Comparison of ENCODE assay signal across 8 cellular contexts in the genomic region with DNA sequence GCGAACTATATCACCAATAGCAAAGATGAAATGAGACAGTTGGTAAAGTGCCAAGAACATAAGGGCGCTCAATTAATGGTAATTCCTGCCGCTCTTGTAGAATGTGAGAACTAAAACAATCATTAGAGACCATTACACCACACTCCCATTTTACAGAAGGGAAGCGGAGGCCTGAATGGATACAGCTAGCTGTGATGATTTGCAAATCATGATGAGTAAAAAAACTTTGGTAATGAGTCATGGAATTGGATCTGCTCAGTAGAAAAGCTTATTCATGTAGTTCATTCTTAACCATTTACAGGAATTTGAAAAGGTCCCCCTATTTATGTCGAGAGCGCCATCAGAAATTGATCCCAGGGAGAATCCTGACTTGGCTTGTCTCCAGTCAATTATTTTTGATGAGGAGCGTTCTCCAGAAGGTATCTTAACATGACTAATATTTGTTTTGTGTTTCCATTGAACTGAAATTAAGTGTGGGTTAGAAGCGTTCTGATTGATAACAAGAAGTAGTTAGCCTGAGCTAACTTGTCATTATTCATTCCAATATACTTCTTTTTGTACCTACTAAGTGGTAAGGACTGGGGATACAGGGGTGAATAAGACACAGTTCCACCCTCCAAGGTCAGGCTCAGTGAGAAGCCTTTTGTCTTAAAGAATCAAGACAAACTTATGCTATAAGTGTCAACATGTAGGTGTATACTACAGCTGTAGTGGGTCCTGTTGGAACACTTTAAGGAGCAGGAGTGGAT. TPM values are rescaled to one million over a fixed set of nuclear protein-coding genes. Genes with fewer than 3 reads are reported as not detected.
DNase-seq lines count a peak whose midpoint lies in the region; ATAC-seq, FAIRE-seq and TF ChIP-seq lines count a peak whose summit lies in the region.

No MANE protein-coding gene starts in this region.

- peak; percentile 23 for FAIRE-seq in keratinocyte (lab: Jason Lieb, UNC)

- H3K4me1 ChIP-seq in keratinocyte (ENCODE audit: control insufficient read depth, extremely low read depth, insufficient read depth, low read length), result peaks cover 12% of the 10 kb centered on the region
- peaks cover 2 to 20% (median 16%) of the 10 kb centered on the region in 5 donors for H3K4me1 ChIP-seq in subcutaneous abdominal adipose tissue (ENCODE audit: control insufficient read depth in 5 of 5, insufficient read depth in 5 of 5, low read length in 5 of 5)

- TF ChIP-seq CTCF in BJ (IDR thresholded peaks at IDR 0.05; ENCODE audit: insufficient read depth, low read depth, low read length) (no peak), keratinocyte (optimal IDR thresholded peaks at IDR 0.05 in 1 of 3, IDR thresholded peaks at IDR 0.05 in 1 of 3, conservative IDR thresholded peaks at IDR 0.05 in 1 of 3; ENCODE audit: extremely low read depth in 1 of 3, insufficient read depth in 2 of 3, low read length in 3 of 3) (no peak)

- POLR2A ChIA-PET in BJ (lab: Charles Lee), result no interaction called here
- POLR2A ChIA-PET in activated naive CD8-positive, alpha-beta T cell treated with anti-CD3 and anti-CD28 coated beads, Interleukin-2, amount 10 ng/mL, durations not matched to agents 7 days and 5 days (lab: Charles Lee), result interaction anchor here (0.8 to 2.6 kb wide), 2 partner anchors 85 to 227 kb away, joined by 3 to 8 read pairs; partner anchors contain the start of gene TTC22

- H3K4me2 ChIP-seq in keratinocyte (ENCODE audit: control insufficient read depth, extremely low read depth, insufficient read depth, low read depth, low read length), result peak overlapping the region; percentile 95

- peaks cover 3% of the 10 kb centered on the region for H3K27me3 Mint-ChIP-seq in activated naive CD8-positive, alpha-beta T cell treated with anti-CD3 and anti-CD28 coated beads, Interleukin-2, amount 10 ng/mL, durations not matched to agents 7 days and 5 days

- H3K9me1 ChIP-seq in keratinocyte (ENCODE audit: control insufficient read depth, extremely low read depth, insufficient read depth, low read length), result no peaks in the 10 kb centered on the region

- H2AFZ ChIP-seq in keratinocyte (ENCODE audit: control insufficient read depth, low read length), result peak overlapping the region; percentile 96

- DNase-seq in BJ (ENCODE audit: low read depth) (peak; percentile 13), keratinocyte (ENCODE audit: low read depth, low spot score) (peak; percentile 38), NCI-H1092 treated with DMSO at 0.1 percent for 48 hours (lab: John Stamatoyannopoulos, UW) (no peak), iPS-NIHi7 (ENCODE audit: extremely low spot score) (no peak), HT-29 (ENCODE audit: low spot score) (no peak)
- DNase-seq in activated naive CD8-positive, alpha-beta T cell treated with anti-CD3 and anti-CD28 coated beads, Interleukin-2, amount 10 ng/mL, durations not matched to agents 7 days and 5 days, result no peak

- H3K27me3 ChIP-seq in BJ (ENCODE audit: control insufficient read depth, insufficient read depth, low read length) (no peaks in the 10 kb centered on the region; the same call in none of the 2 replicates), keratinocyte (ENCODE audit: control insufficient read depth, extremely low read depth, insufficient read depth, low read length) (no peaks in the 10 kb centered on the region), subcutaneous abdominal adipose tissue (ENCODE audit: control insufficient read depth in 5 of 5, insufficient read depth in 4 of 5, low read length in 5 of 5) (no peaks in the 10 kb centered on the region)

- H3K4me1 Mint-ChIP-seq in activated naive CD8-positive, alpha-beta T cell treated with anti-CD3 and anti-CD28 coated beads, Interleukin-2, amount 10 ng/mL, durations not matched to agents 7 days and 5 days, result peaks cover 24% of the 10 kb centered on the region

- H3K9me3 ChIP-seq in keratinocyte (ENCODE audit: control insufficient read depth, low read depth, low read length), result no peaks in the 10 kb centered on the region
- H3K9me3 ChIP-seq in subcutaneous abdominal adipose tissue (ENCODE audit: control insufficient read depth in 5 of 5, low read length in 5 of 5), result no peaks in the 10 kb centered on the region

- H3K36me3 ChIP-seq in BJ (ENCODE audit: control insufficient read depth, insufficient read depth, low read length) (peaks cover 3% of the 10 kb centered on the region; the same call in 1 of the 2 replicates), keratinocyte (ENCODE audit: control insufficient read depth in 2 of 2, extremely low read depth in 1 of 2, insufficient read depth in 2 of 2, low read length in 2 of 2) (peaks cover 6 to 22% of the 10 kb centered on the region in 2 experiments), subcutaneous abdominal adipose tissue (ENCODE audit: control insufficient read depth in 5 of 5, insufficient read depth in 5 of 5, low read length in 5 of 5) (peaks cover 15 to 25% (median 21%) of the 10 kb centered on the region in 5 donors)

- H4K20me1 ChIP-seq in keratinocyte (ENCODE audit: control insufficient read depth, extremely low read depth, insufficient read depth, low read length), result no peaks in the 10 kb centered on the region

- peaks cover 29% of the 10 kb centered on the region for H3K79me2 ChIP-seq in keratinocyte (ENCODE audit: control insufficient read depth, insufficient read depth, low read length)

- peak overlapping the region; percentile 76 for H3K4me3 ChIP-seq in BJ (ENCODE audit: low read depth, low read length)
- peak overlapping the region; percentile 88 to 99 (median 93) for H3K4me3 ChIP-seq in keratinocyte (ENCODE audit: control insufficient read depth in 2 of 3, extremely low read depth in 1 of 3, insufficient read depth in 2 of 3, low read depth in 1 of 3, low read length in 3 of 3)
- peak overlapping the region; percentile 86 to 96 (median 94) for H3K4me3 ChIP-seq in subcutaneous abdominal adipose tissue (ENCODE audit: low read depth in 1 of 5, low read length in 5 of 5)

- H3K9me3 Mint-ChIP-seq in activated naive CD8-positive, alpha-beta T cell treated with anti-CD3 and anti-CD28 coated beads, Interleukin-2, amount 10 ng/mL, durations not matched to agents 7 days and 5 days, result no peaks in the 10 kb centered on the region

- ATAC-seq in HG02852 (IDR thresholded peaks at IDR 0.05; ENCODE audit: unreplicated experiment), result peak; percentile 6
- ATAC-seq in activated naive CD8-positive, alpha-beta T cell treated with anti-CD3 and anti-CD28 coated beads, Interleukin-2, amount 10 ng/mL, durations not matched to agents 7 days and 5 days (ENCODE audit: low read depth), result no peak

- H3K36me3 Mint-ChIP-seq in activated naive CD8-positive, alpha-beta T cell treated with anti-CD3 and anti-CD28 coated beads, Interleukin-2, amount 10 ng/mL, durations not matched to agents 7 days and 5 days, result peaks cover 2% of the 10 kb centered on the region

- peak overlapping the region; percentile 93 for H3K27ac ChIP-seq in keratinocyte (ENCODE audit: control insufficient read depth, insufficient read depth, low read length)
- peak overlapping the region; percentile 90 for H3K27ac ChIP-seq in subcutaneous abdominal adipose tissue (ENCODE audit: low read depth, low read length)

- H3K27ac Mint-ChIP-seq in activated naive CD8-positive, alpha-beta T cell treated with anti-CD3 and anti-CD28 coated beads, Interleukin-2, amount 10 ng/mL, durations not matched to agents 7 days and 5 days, result peak overlapping the region; percentile 88

- dilution Hi-C loops in keratinocyte (cut with MboI; ENCODE audit: extremely low pct_ligation_motif_present, low sequenced_read_pairs), result no loop called here

- CTCF ChIA-PET in BJ (lab: Yijun Ruan, JAX), result interaction anchor here (1.5 kb wide), 1 partner anchor 93 kb away, joined by 4 read pairs; no protein-coding TSS in a partner anchor

- H3K4me3 Mint-ChIP-seq in activated naive CD8-positive, alpha-beta T cell treated with anti-CD3 and anti-CD28 coated beads, Interleukin-2, amount 10 ng/mL, durations not matched to agents 7 days and 5 days, result peak overlapping the region; percentile 91

- H3K9ac ChIP-seq in keratinocyte (ENCODE audit: control insufficient read depth, extremely low read depth, insufficient read depth, low read length) (peak overlapping the region; percentile 92), subcutaneous abdominal adipose tissue (ENCODE audit: low read length in 5 of 5) (peak overlapping the region; percentile 90 to 97 (median 92))

RNA-seq across cellular contexts. Expression of gene TTC4, which starts 0.8 kb away (rescaled TPM):
- polyA plus RNA-seq in BJ (2011; rRNA removed), result 20.5 and 23.2 TPM in 2 replicates
- 12.8 and 18.5 TPM in 2 replicates for polyA minus RNA-seq in BJ (2011; rRNA and poly(A)+ RNA removed)
- total RNA-seq in activated naive CD8-positive, alpha-beta T cell treated with anti-CD3 and anti-CD28 coated beads, Interleukin-2, amount 10 ng/mL, durations not matched to agents 7 days and 5 days, result 10 to 100 TPM; 19.6 to 20.2 TPM
- polyA plus RNA-seq in keratinocyte, result 33.6 to 40.3 TPM (median 37.2 TPM) in 3 replicates
- 21.8 TPM for polyA plus RNA-seq in keratinocyte (2011; ENCODE audit: low read depth)
- polyA plus RNA-seq in keratinocyte (2011; cell fraction: cytosol; rRNA removed), result 29.5 and 38.3 TPM in 2 replicates
- polyA plus RNA-seq in keratinocyte (2011; cell fraction: nucleus; rRNA removed), result 41.8 and 43.3 TPM in 2 replicates
- polyA plus RNA-seq in keratinocyte (2012; ENCODE audit: low replicate concordance), result 26.3 and 36.6 TPM in 2 replicates
- 27.7 to 27.8 TPM (median 27.7 TPM) in 3 replicates for polyA minus RNA-seq in keratinocyte
- 14.0 TPM for polyA minus RNA-seq in keratinocyte (2011; cell fraction: cytosol; rRNA and poly(A)+ RNA removed)
- 12.0 and 22.2 TPM in 2 replicates for polyA minus RNA-seq in keratinocyte (2011; cell fraction: nucleus; rRNA and poly(A)+ RNA removed)
- total RNA-seq in HT-29 (2014; rRNA removed; shearing (Covaris generic)), result 11.6 and 12.6 TPM in 2 replicates

RNA-seq across cellular contexts. Expression of gene PARS2, which starts 47.9 kb away (rescaled TPM):
- polyA plus RNA-seq in BJ (2011; rRNA removed), result 3.7 and 3.9 TPM in 2 replicates
- 5.4 and 6.7 TPM in 2 replicates for polyA minus RNA-seq in BJ (2011; rRNA and poly(A)+ RNA removed)
- total RNA-seq in activated naive CD8-positive, alpha-beta T cell treated with anti-CD3 and anti-CD28 coated beads, Interleukin-2, amount 10 ng/mL, durations not matched to agents 7 days and 5 days, result 1 to 10 TPM; 3.9 to 4.3 TPM
- polyA plus RNA-seq in keratinocyte, result 2.7 to 4.3 TPM (median 3.0 TPM) in 3 replicates
- 0.95 TPM for polyA plus RNA-seq in keratinocyte (2011; ENCODE audit: low read depth)
- 3.3 and 3.7 TPM in 2 replicates for polyA plus RNA-seq in keratinocyte (2011; cell fraction: cytosol; rRNA removed)
- polyA plus RNA-seq in keratinocyte (2011; cell fraction: nucleus; rRNA removed), result 4.0 and 4.3 TPM in 2 replicates
- polyA plus RNA-seq in keratinocyte (2012; ENCODE audit: low replicate concordance), result 3.5 and 4.5 TPM in 2 replicates
- 4.2 to 9.8 TPM (median 4.2 TPM) in 3 replicates for polyA minus RNA-seq in keratinocyte
- 6.1 TPM for polyA minus RNA-seq in keratinocyte (2011; cell fraction: cytosol; rRNA and poly(A)+ RNA removed)
- polyA minus RNA-seq in keratinocyte (2011; cell fraction: nucleus; rRNA and poly(A)+ RNA removed), result 2.5 and 4.7 TPM in 2 replicates
- 6.4 and 7.2 TPM in 2 replicates for total RNA-seq in HT-29 (2014; rRNA removed; shearing (Covaris generic))

Comparison
In these comparisons a context has a peak if more than half of its experiments do, and no peak if none do; other contexts are left out.
1. DNase-seq: peak in BJ (single experiment) and keratinocyte (single experiment); none in activated naive CD8-positive, alpha-beta T cell treated with anti-CD3 and anti-CD28 coated beads, Interleukin-2, amount 10 ng/mL, durations not matched to agents 7 days and 5 days (single experiment), NCI-H1092 treated with DMSO at 0.1 percent for 48 hours (single experiment), iPS-NIHi7 (single experiment) and HT-29 (single experiment).
2. Peak in every context shown above with its lines, with median percentiles within 50 percentile points of each other: H3K4me3 ChIP-seq.